1 cellular context compared by ENCODE assay signal in genomic region chr9:127506117-127506813, GRCh38.
TF ChIP-seq lines count a peak whose summit lies in the region.

No MANE protein-coding gene starts in this region.

TF ChIP-seq in HepG2, 621 proteins besides CTCF, POLR2A, EP300 and RAD21:
- TF ChIP-seq, protein P1, sequence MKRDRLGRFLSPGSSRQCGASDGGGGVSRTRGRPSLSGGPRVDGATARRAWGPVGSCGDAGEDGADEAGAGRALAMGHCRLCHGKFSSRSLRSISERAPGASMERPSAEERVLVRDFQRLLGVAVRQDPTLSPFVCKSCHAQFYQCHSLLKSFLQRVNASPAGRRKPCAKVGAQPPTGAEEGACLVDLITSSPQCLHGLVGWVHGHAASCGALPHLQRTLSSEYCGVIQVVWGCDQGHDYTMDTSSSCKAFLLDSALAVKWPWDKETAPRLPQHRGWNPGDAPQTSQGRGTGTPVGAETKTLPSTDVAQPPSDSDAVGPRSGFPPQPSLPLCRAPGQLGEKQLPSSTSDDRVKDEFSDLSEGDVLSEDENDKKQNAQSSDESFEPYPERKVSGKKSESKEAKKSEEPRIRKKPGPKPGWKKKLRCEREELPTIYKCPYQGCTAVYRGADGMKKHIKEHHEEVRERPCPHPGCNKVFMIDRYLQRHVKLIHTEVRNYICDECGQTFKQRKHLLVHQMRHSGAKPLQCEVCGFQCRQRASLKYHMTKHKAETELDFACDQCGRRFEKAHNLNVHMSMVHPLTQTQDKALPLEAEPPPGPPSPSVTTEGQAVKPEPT (CRISPR knock-in tag; IDR thresholded peaks at IDR 0.05; ENCODE audit: low read depth), result no peak
- no peak for TF ChIP-seq ZBTB38 (CRISPR knock-in tag; IDR thresholded peaks at IDR 0.05)
- TF ChIP-seq, protein P2, sequence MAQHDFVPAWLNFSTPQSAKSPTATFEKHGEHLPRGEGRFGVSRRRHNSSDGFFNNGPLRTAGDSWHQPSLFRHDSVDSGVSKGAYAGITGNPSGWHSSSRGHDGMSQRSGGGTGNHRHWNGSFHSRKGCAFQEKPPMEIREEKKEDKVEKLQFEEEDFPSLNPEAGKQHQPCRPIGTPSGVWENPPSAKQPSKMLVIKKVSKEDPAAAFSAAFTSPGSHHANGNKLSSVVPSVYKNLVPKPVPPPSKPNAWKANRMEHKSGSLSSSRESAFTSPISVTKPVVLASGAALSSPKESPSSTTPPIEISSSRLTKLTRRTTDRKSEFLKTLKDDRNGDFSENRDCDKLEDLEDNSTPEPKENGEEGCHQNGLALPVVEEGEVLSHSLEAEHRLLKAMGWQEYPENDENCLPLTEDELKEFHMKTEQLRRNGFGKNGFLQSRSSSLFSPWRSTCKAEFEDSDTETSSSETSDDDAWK (CRISPR knock-in tag; IDR thresholded peaks at IDR 0.05), result no peak
- TF ChIP-seq MBNL3 (CRISPR knock-in tag; conservative IDR thresholded peaks at IDR 0.05), result no peak
- TF ChIP-seq NCOA1 (CRISPR knock-in tag; IDR thresholded peaks at IDR 0.05), result no peak
- TF ChIP-seq KLF6 (CRISPR knock-in tag; IDR thresholded peaks at IDR 0.05), result no peak
- no peak for TF ChIP-seq ZSCAN20 (CRISPR knock-in tag; IDR thresholded peaks at IDR 0.05; ENCODE audit: borderline replicate concordance)
- TF ChIP-seq YEATS2 (CRISPR knock-in tag; IDR thresholded peaks at IDR 0.05; ENCODE audit: borderline replicate concordance), result no peak
- no peak for TF ChIP-seq NFRKB (IDR thresholded peaks at IDR 0.05)
- TF ChIP-seq, protein P3, sequence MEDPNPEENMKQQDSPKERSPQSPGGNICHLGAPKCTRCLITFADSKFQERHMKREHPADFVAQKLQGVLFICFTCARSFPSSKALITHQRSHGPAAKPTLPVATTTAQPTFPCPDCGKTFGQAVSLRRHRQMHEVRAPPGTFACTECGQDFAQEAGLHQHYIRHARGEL (CRISPR knock-in tag; IDR thresholded peaks at IDR 0.05), result no peak
- TF ChIP-seq HOXD1 (CRISPR knock-in tag; IDR thresholded peaks at IDR 0.05), result no peak
- no peak for TF ChIP-seq KLF9 (CRISPR knock-in tag; IDR thresholded peaks at IDR 0.05; ENCODE audit: low read depth)
- TF ChIP-seq RARG (CRISPR knock-in tag; IDR thresholded peaks at IDR 0.05; ENCODE audit: low read depth), result no peak
